In genomic region chr13:73677041-73677589, GRCh38 we compare ENCODE assay signal across 10 cellular contexts.
A peak's percentile ranks its signal among the peaks of the same experiment; 100 is the strongest.
DNase-seq lines count a peak whose midpoint lies in the region; ATAC-seq and TF ChIP-seq lines count a peak whose summit lies in the region.
"Had no signal": no experiment of that assay in that cellular context is flagged by ENCODE, and none has a peak within 500 bp of the region (broad histone marks: within the 10 kb centered on the region; RNA-seq: fewer than 3 reads in every experiment).

No MANE protein-coding gene starts in this region.

- intact Hi-C loops in activated T-helper 1 cell treated with anti-CD3 and anti-CD28 coated beads, Interleukin-12 subunit alpha, Interleukin-12 subunit beta, Interleukin-2, Interleukin-4 antibody, amounts not matched to agents 30 ng/mL and 10 ng/mL and 1 ng/mL, durations not matched to agents 14 hours and 24 hours and 36 hours (cut with micrococcal nuclease) = no loop called here

- H3K4me1 Mint-ChIP-seq in activated T-helper 1 cell treated with anti-CD3 and anti-CD28 coated beads, Interleukin-12 subunit alpha, Interleukin-12 subunit beta, Interleukin-2, Interleukin-4 antibody, amounts not matched to agents 30 ng/mL and 10 ng/mL and 1 ng/mL, durations not matched to agents 14 hours and 24 hours and 36 hours (ENCODE audit: low read depth) = no peaks in the 10 kb centered on the region
- H3K4me1 Mint-ChIP-seq: memory B cell had no signal

- H3K27ac Mint-ChIP-seq in activated T-helper 1 cell treated with anti-CD3 and anti-CD28 coated beads, Interleukin-12 subunit alpha, Interleukin-12 subunit beta, Interleukin-2, Interleukin-4 antibody, amounts not matched to agents 30 ng/mL and 10 ng/mL and 1 ng/mL, durations not matched to agents 14 hours and 24 hours and 36 hours = no peak overlapping the region
- H3K27ac Mint-ChIP-seq: memory B cell had no signal

- no peak for TF ChIP-seq CTCF in foreskin keratinocyte (conservative IDR thresholded peaks at IDR 0.05)

- H3K27me3 Mint-ChIP-seq in activated T-helper 1 cell treated with anti-CD3 and anti-CD28 coated beads, Interleukin-12 subunit alpha, Interleukin-12 subunit beta, Interleukin-2, Interleukin-4 antibody, amounts not matched to agents 30 ng/mL and 10 ng/mL and 1 ng/mL, durations not matched to agents 14 hours and 24 hours and 36 hours (ENCODE audit: insufficient read depth) = no peaks in the 10 kb centered on the region
- H3K27me3 Mint-ChIP-seq: memory B cell had no signal

- DNase-seq in HCEC 1CT (peak; percentile 1), SKM-1 treated with dmso at 0.1 percent for 144 hours (lab: John Stamatoyannopoulos, UW; ENCODE audit: unreplicated experiment) (peak; percentile 14), foreskin keratinocyte (peak; percentile 98 to 99), ureter (ENCODE audit: low spot score) (peak; percentile 46)
- no peak for DNase-seq in activated T-helper 1 cell treated with anti-CD3 and anti-CD28 coated beads, Interleukin-12 subunit alpha, Interleukin-12 subunit beta, Interleukin-2, Interleukin-4 antibody, amounts not matched to agents 30 ng/mL and 10 ng/mL and 1 ng/mL, durations not matched to agents 14 hours and 24 hours and 36 hours (ENCODE audit: low spot score)
- DNase-seq in activated CD4-positive, alpha-beta T cell treated with anti-CD3 and anti-CD28 coated beads, Interleukin-2, amount 50 U/mL, for 1 hour = no peak
- DNase-seq: caudate nucleus, T1000 had no signal

- H3K36me3 Mint-ChIP-seq in activated T-helper 1 cell treated with anti-CD3 and anti-CD28 coated beads, Interleukin-12 subunit alpha, Interleukin-12 subunit beta, Interleukin-2, Interleukin-4 antibody, amounts not matched to agents 30 ng/mL and 10 ng/mL and 1 ng/mL, durations not matched to agents 14 hours and 24 hours and 36 hours (ENCODE audit: low read depth) = no peaks in the 10 kb centered on the region

- H3K27me3 ChIP-seq in foreskin keratinocyte = no peaks in the 10 kb centered on the region

- peak overlapping the region; percentile 97 for H3K27ac ChIP-seq in foreskin keratinocyte

- peaks cover 21% of the 10 kb centered on the region for H3K4me1 ChIP-seq in foreskin keratinocyte

- ATAC-seq in foreskin keratinocyte = peak; percentile 95
- ATAC-seq in GM19467 (IDR thresholded peaks at IDR 0.05; ENCODE audit: unreplicated experiment) = no peak

- no peak overlapping the region for H3K4me3 Mint-ChIP-seq in activated T-helper 1 cell treated with anti-CD3 and anti-CD28 coated beads, Interleukin-12 subunit alpha, Interleukin-12 subunit beta, Interleukin-2, Interleukin-4 antibody, amounts not matched to agents 30 ng/mL and 10 ng/mL and 1 ng/mL, durations not matched to agents 14 hours and 24 hours and 36 hours
- H3K4me3 Mint-ChIP-seq: memory B cell had no signal

- H3K9me3 Mint-ChIP-seq in activated T-helper 1 cell treated with anti-CD3 and anti-CD28 coated beads, Interleukin-12 subunit alpha, Interleukin-12 subunit beta, Interleukin-2, Interleukin-4 antibody, amounts not matched to agents 30 ng/mL and 10 ng/mL and 1 ng/mL, durations not matched to agents 14 hours and 24 hours and 36 hours = no peaks in the 10 kb centered on the region
- H3K9me3 Mint-ChIP-seq: memory B cell had no signal

Comparison
In these comparisons a context has a peak if more than half of its experiments do, and no peak if none do; other contexts are left out.
1. DNase-seq: peak in HCEC 1CT (single experiment), SKM-1 treated with dmso at 0.1 percent for 144 hours (single experiment), foreskin keratinocyte (2 of 2) and ureter (single experiment); none in activated T-helper 1 cell treated with anti-CD3 and anti-CD28 coated beads, Interleukin-12 subunit alpha, Interleukin-12 subunit beta, Interleukin-2, Interleukin-4 antibody, amounts not matched to agents 30 ng/mL and 10 ng/mL and 1 ng/mL, durations not matched to agents 14 hours and 24 hours and 36 hours (single experiment) and activated CD4-positive, alpha-beta T cell treated with anti-CD3 and anti-CD28 coated beads, Interleukin-2, amount 50 U/mL, for 1 hour (single experiment).